ENCODE assay signal across 34 cellular contexts in the genomic region with DNA sequence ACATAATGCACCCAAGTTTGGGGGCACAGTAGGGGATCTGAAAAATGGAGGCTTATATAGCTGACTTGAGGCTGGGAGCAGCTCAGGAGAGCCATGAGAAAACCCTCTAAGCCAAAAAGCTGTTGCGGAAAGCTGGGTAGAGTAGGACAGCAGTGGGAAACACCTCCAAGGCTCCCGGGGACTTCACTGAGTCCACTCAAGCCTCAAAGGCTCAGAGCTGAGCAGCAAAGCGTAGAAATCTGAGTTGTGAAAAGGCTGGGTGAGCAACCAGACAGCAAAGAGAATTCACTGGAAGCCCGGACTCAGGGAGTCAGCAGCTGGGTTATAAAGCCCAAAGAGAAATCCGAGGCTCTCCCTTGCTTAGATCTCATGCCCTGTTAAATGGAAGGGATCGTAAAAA.
DNase-seq lines count a peak whose midpoint lies in the region; ATAC-seq and TF ChIP-seq lines count a peak whose summit lies in the region.
"Had no signal": no experiment of that assay in that cellular context is flagged by ENCODE, and none has a peak within 500 bp of the region (broad histone marks: within the 10 kb centered on the region; RNA-seq: fewer than 3 reads in every experiment).

No MANE protein-coding gene starts in this region.

- H3K4me2 ChIP-seq in DND-41 (ENCODE audit: insufficient read depth, low read length), result no peak overlapping the region
- no peak overlapping the region for H3K4me2 ChIP-seq in mesenchymal stem cell (ENCODE audit: low read length, poor library complexity, severe bottlenecking)
- no peak overlapping the region for H3K4me2 ChIP-seq in neuronal stem cell (ENCODE audit: insufficient read depth, low read length, poor library complexity, severe bottlenecking)
- H3K4me2 ChIP-seq: A549; BLaER1; BLaER1 treated with 17β-estradiol and CSF1 and Interleukin-3, amounts not matched to agents 10 nM and 100 nM had no signal

- ATAC-seq in DND-41 (ENCODE audit: insufficient read depth, low read depth), result no peak
- ATAC-seq in natural killer cell treated with Interleukin-12 subunit alpha and Interleukin-12 subunit beta and Interleukin-15 and Interleukin-18, amount 100 ng/mL, for 72 hours, result no peak
- ATAC-seq: A549; CD8-positive, alpha-beta T cell had no signal

- peak overlapping the region; percentile 28 for H2BK15ac ChIP-seq in mesenchymal stem cell (ENCODE audit: low read depth, poor library complexity, severe bottlenecking)
- H2BK15ac ChIP-seq in neuronal stem cell (ENCODE audit: low read length), result no peak overlapping the region

- H4K8ac ChIP-seq in mesenchymal stem cell (ENCODE audit: low read length), result no peak overlapping the region
- H4K8ac ChIP-seq in neuronal stem cell (ENCODE audit: low read depth, low read length), result no peak overlapping the region

- H4K20me1 ChIP-seq in DND-41 (ENCODE audit: insufficient read depth, low read length), result no peaks in the 10 kb centered on the region
- H4K20me1 ChIP-seq: BLaER1; BLaER1 treated with 17β-estradiol and CSF1 and Interleukin-3, amounts not matched to agents 10 nM and 100 nM had no signal

- 0 out of 2 replicates have a peak overlapping the region, but pooled peaks have one; percentile 27 for H2AFZ ChIP-seq in DND-41 (ENCODE audit: low read depth, low read length)
- H2AFZ ChIP-seq in mesenchymal stem cell (ENCODE audit: low read depth, low read length), result no peak overlapping the region
- peak overlapping the region; percentile 51 for H2AFZ ChIP-seq in neuronal stem cell (ENCODE audit: low read length)

- H3K27ac Mint-ChIP-seq in natural killer cell treated with Interleukin-12 subunit alpha and Interleukin-12 subunit beta and Interleukin-15 and Interleukin-18, amount 100 ng/mL, for 72 hours, result no peak overlapping the region
- H3K27ac Mint-ChIP-seq: B cell; CD14-positive monocyte; CD4-positive, alpha-beta T cell; CD4-positive, CD25-positive, alpha-beta regulatory T cell; CD8-positive, alpha-beta memory T cell; CD8-positive, alpha-beta T cell had no signal

- H3K4ac ChIP-seq in mesenchymal stem cell (ENCODE audit: low read depth in 1 of 2, low read length in 2 of 2), result no peak overlapping the region
- H3K4ac ChIP-seq in neuronal stem cell (ENCODE audit: low read length), result no peak overlapping the region

- no peaks in the 10 kb centered on the region for H3K36me3 Mint-ChIP-seq in natural killer cell treated with Interleukin-12 subunit alpha and Interleukin-12 subunit beta and Interleukin-15 and Interleukin-18, amount 100 ng/mL, for 72 hours
- H3K36me3 Mint-ChIP-seq: CD14-positive monocyte; CD4-positive, alpha-beta memory T cell; CD4-positive, CD25-positive, alpha-beta regulatory T cell; CD8-positive, alpha-beta memory T cell; CD8-positive, alpha-beta T cell had no signal

- H3K79me1 ChIP-seq in mesenchymal stem cell (replicated peaks; ENCODE audit: low read length, poor library complexity, severe bottlenecking) (no peaks in the 10 kb centered on the region), neuronal stem cell (ENCODE audit: low read depth, low read length) (no peaks in the 10 kb centered on the region)

- H3K23ac ChIP-seq in mesenchymal stem cell (ENCODE audit: low read length in 2 of 2) (no peak overlapping the region), neuronal stem cell (ENCODE audit: low read depth, low read length, poor library complexity) (no peak overlapping the region)

- no peak overlapping the region for H3K27ac ChIP-seq in DND-41 (ENCODE audit: low read length)
- no peak overlapping the region for H3K27ac ChIP-seq in mesenchymal stem cell (ENCODE audit: low read length, poor library complexity, severe bottlenecking)
- no peak overlapping the region for H3K27ac ChIP-seq in neuronal stem cell (replicated peaks; ENCODE audit: low read length)
- H3K27ac ChIP-seq in thyroid gland, result peak overlapping the region in 2 of 3 donors; percentile 7 to 16
- H3K27ac ChIP-seq: 22Rv1; A549; BLaER1; BLaER1 treated with 17β-estradiol and CSF1 and Interleukin-3, amounts not matched to agents 10 nM and 100 nM; C4-2B had no signal

- H3K36me3 ChIP-seq in DND-41 (ENCODE audit: insufficient read depth, low read length) (no peaks in the 10 kb centered on the region), mesenchymal stem cell (ENCODE audit: control insufficient read depth in 1 of 2, insufficient read depth in 2 of 2, low read depth in 1 of 2, low read length in 2 of 2) (no peaks in the 10 kb centered on the region), neuronal stem cell (replicated peaks in 1 of 2; ENCODE audit: control insufficient read depth in 2 of 2, insufficient read depth in 2 of 2, low read length in 2 of 2) (no peaks in the 10 kb centered on the region), thyroid gland (no peaks in the 10 kb centered on the region)
- H3K36me3 ChIP-seq: BE2C; BLaER1; BLaER1 treated with 17β-estradiol and CSF1 and Interleukin-3, amounts not matched to agents 10 nM and 100 nM had no signal

- H3K9me3 Mint-ChIP-seq in natural killer cell treated with Interleukin-12 subunit alpha and Interleukin-12 subunit beta and Interleukin-15 and Interleukin-18, amount 100 ng/mL, for 72 hours, result peaks cover 15% of the 10 kb centered on the region
- H3K9me3 Mint-ChIP-seq: CD4-positive, alpha-beta T cell; CD8-positive, alpha-beta T cell had no signal

- TF ChIP-seq POLR2A in thyroid gland (IDR thresholded peaks at IDR 0.05), result no peak

- intact Hi-C loops in thyroid gland (cut with DNase I), result no loop called here

- H3K18ac ChIP-seq in mesenchymal stem cell (ENCODE audit: low read depth in 1 of 2, low read length in 2 of 2), result no peak overlapping the region
- peak overlapping the region; percentile 19 for H3K18ac ChIP-seq in neuronal stem cell (ENCODE audit: low read length)

- DNase-seq in DND-41 (no peak), mesenchymal stem cell (no peak), neuronal stem cell (ENCODE audit: low spot score) (no peak), thyroid gland (peak; percentile 55 to 66), GDM1 (lab: John Stamatoyannopoulos, UW) (no peak)
- no peak for DNase-seq in activated CD8-positive, alpha-beta memory T cell treated with anti-CD3 and anti-CD28 coated beads, Interleukin-2, amount 50 U/mL, for 48 hours
- no peak for DNase-seq in natural killer cell treated with Interleukin-12 subunit alpha and Interleukin-12 subunit beta and Interleukin-15 and Interleukin-18, amount 100 ng/mL, for 72 hours (ENCODE audit: low spot score)
- DNase-seq in stimulated activated naive CD4-positive, alpha-beta T cell treated with Interleukin-2 at 50 U/mL for 16 hours (lab: John Stamatoyannopoulos, UW), result no peak
- DNase-seq: 8988T; ACHN; AML-193; BE2C; C1 segment of cervical spinal cord; Caco-2; Calu3; CD4-positive, alpha-beta T cell; CD4-positive, CD25-positive, alpha-beta regulatory T cell; CD8-positive, alpha-beta memory T cell; CD8-positive, alpha-beta T cell; COR-L47; DMS 273 treated with DMSO at 0.1 percent for 48 hours; DMS153; DMS53; DMS79; DMS79 treated with DMSO at 0.1 percent for 48 hours; EL had no signal

- H3K4me1 ChIP-seq in DND-41 (ENCODE audit: insufficient read depth, low read length), result no peaks in the 10 kb centered on the region
- no peaks in the 10 kb centered on the region for H3K4me1 ChIP-seq in mesenchymal stem cell (ENCODE audit: control insufficient read depth, insufficient read depth, low read depth, low read length)
- H3K4me1 ChIP-seq in neuronal stem cell (ENCODE audit: control insufficient read depth in 2 of 2, insufficient read depth in 1 of 2, low read depth in 1 of 2, low read length in 2 of 2), result no peaks in the 10 kb centered on the region
- peaks cover 6 to 7% of the 10 kb centered on the region in 2 donors for H3K4me1 ChIP-seq in thyroid gland
- H3K4me1 ChIP-seq: A549; BE2C; BLaER1; BLaER1 treated with 17β-estradiol and CSF1 and Interleukin-3, amounts not matched to agents 10 nM and 100 nM; Caco-2 had no signal

- H2AK5ac ChIP-seq in mesenchymal stem cell (ENCODE audit: low read length, severe bottlenecking) (peak overlapping the region; percentile 36), neuronal stem cell (ENCODE audit: low read depth, low read length) (no peak overlapping the region)

- H3K27me3 Mint-ChIP-seq in natural killer cell treated with Interleukin-12 subunit alpha and Interleukin-12 subunit beta and Interleukin-15 and Interleukin-18, amount 100 ng/mL, for 72 hours, result no peaks in the 10 kb centered on the region
- H3K27me3 Mint-ChIP-seq: B cell; CD4-positive, alpha-beta memory T cell; CD4-positive, alpha-beta T cell; CD4-positive, CD25-positive, alpha-beta regulatory T cell; CD8-positive, alpha-beta memory T cell had no signal

- H3K4me1 Mint-ChIP-seq in natural killer cell treated with Interleukin-12 subunit alpha and Interleukin-12 subunit beta and Interleukin-15 and Interleukin-18, amount 100 ng/mL, for 72 hours (ENCODE audit: low read depth in 2 of 2), result no peaks in the 10 kb centered on the region
- H3K4me1 Mint-ChIP-seq: B cell; CD14-positive monocyte; CD4-positive, alpha-beta memory T cell; CD4-positive, CD25-positive, alpha-beta regulatory T cell; CD8-positive, alpha-beta memory T cell had no signal

- H3K14ac ChIP-seq in mesenchymal stem cell (ENCODE audit: low read length in 2 of 2) (no peak overlapping the region), neuronal stem cell (ENCODE audit: low read length) (no peak overlapping the region)

- H4K91ac ChIP-seq in mesenchymal stem cell (ENCODE audit: low read length), result peak overlapping the region; percentile 27
- no peak overlapping the region for H4K91ac ChIP-seq in neuronal stem cell (ENCODE audit: low read depth, low read length, poor library complexity)

- H2BK120ac ChIP-seq in mesenchymal stem cell (ENCODE audit: low read depth, low read length), result peak overlapping the region; percentile 19
- no peak overlapping the region for H2BK120ac ChIP-seq in neuronal stem cell (ENCODE audit: low read depth, low read length)

- no peak overlapping the region for H2BK5ac ChIP-seq in mesenchymal stem cell (ENCODE audit: low read depth, low read length, poor library complexity, severe bottlenecking)
- no peak overlapping the region for H2BK5ac ChIP-seq in neuronal stem cell (ENCODE audit: low read length)

- no peak overlapping the region for H3K4me3 Mint-ChIP-seq in natural killer cell treated with Interleukin-12 subunit alpha and Interleukin-12 subunit beta and Interleukin-15 and Interleukin-18, amount 100 ng/mL, for 72 hours
- H3K4me3 Mint-ChIP-seq: B cell; CD14-positive monocyte; CD4-positive, alpha-beta memory T cell; CD4-positive, alpha-beta T cell; CD4-positive, CD25-positive, alpha-beta regulatory T cell; CD8-positive, alpha-beta memory T cell; CD8-positive, alpha-beta T cell had no signal

- H3K9me3 ChIP-seq in DND-41 (ENCODE audit: insufficient read depth, low read length, severe bottlenecking) (no peaks in the 10 kb centered on the region), mesenchymal stem cell (ENCODE audit: control insufficient read depth, low read length) (peaks cover 7% of the 10 kb centered on the region), neuronal stem cell (replicated peaks in 1 of 2; ENCODE audit: control insufficient read depth in 2 of 2, insufficient read depth in 1 of 2, low read depth in 1 of 2, low read length in 2 of 2) (no peaks in the 10 kb centered on the region), thyroid gland (no peaks in the 10 kb centered on the region)
- H3K9me3 ChIP-seq: A549; BE2C; BLaER1; BLaER1 treated with 17β-estradiol and CSF1 and Interleukin-3, amounts not matched to agents 10 nM and 100 nM; Caco-2 had no signal

- H3K9ac ChIP-seq in DND-41 (ENCODE audit: low read depth, low read length) (no peak overlapping the region), mesenchymal stem cell (ENCODE audit: low read length) (no peak overlapping the region), neuronal stem cell (ENCODE audit: low read depth, low read length, poor library complexity) (no peak overlapping the region)
- H3K9ac ChIP-seq: BLaER1; BLaER1 treated with 17β-estradiol and CSF1 and Interleukin-3, amounts not matched to agents 10 nM and 100 nM had no signal

- WGBS in mesenchymal stem cell, result 93% methylated on average over 4 of the region's 6 CpGs
- no CpG with 5 or more reads among the region's 6 CpGs for WGBS in neuronal stem cell (ENCODE audit: extremely low coverage in 2 of 2, insufficient read length in 2 of 2, insufficient replicate concordance in 1 of 2), 2 donors
- 39 to 46% methylated on average over 6 of the region's 6 CpGs for WGBS in thyroid gland, 2 donors

- H3K4me3 ChIP-seq in DND-41 (ENCODE audit: low read depth in 1 of 2, low read length in 2 of 2) (no peak overlapping the region), mesenchymal stem cell (ENCODE audit: insufficient read depth in 1 of 2, low read depth in 1 of 2, low read length in 2 of 2) (no peak overlapping the region), neuronal stem cell (ENCODE audit: low read length in 2 of 2) (no peak overlapping the region), thyroid gland (replicated peaks in 1 of 3) (no peak overlapping the region)
- H3K4me3 ChIP-seq: A549; BLaER1; BLaER1 treated with 17β-estradiol and CSF1 and Interleukin-3, amounts not matched to agents 10 nM and 100 nM had no signal

- no peaks in the 10 kb centered on the region for H3K27me3 ChIP-seq in DND-41 (ENCODE audit: insufficient read depth, low read length, poor library complexity)
- no peaks in the 10 kb centered on the region for H3K27me3 ChIP-seq in mesenchymal stem cell (ENCODE audit: control insufficient read depth in 1 of 2, insufficient read depth in 1 of 2, low read length in 2 of 2)
- H3K27me3 ChIP-seq in neuronal stem cell (ENCODE audit: control insufficient read depth in 3 of 3, insufficient read depth in 3 of 3, low read depth in 1 of 3, low read length in 3 of 3), result no peaks in the 10 kb centered on the region
- no peaks in the 10 kb centered on the region for H3K27me3 ChIP-seq in thyroid gland
- H3K27me3 ChIP-seq: BE2C; BLaER1; BLaER1 treated with 17β-estradiol and CSF1 and Interleukin-3, amounts not matched to agents 10 nM and 100 nM had no signal

- H2BK12ac ChIP-seq in mesenchymal stem cell (ENCODE audit: low read length in 2 of 2) (peak overlapping the region in 1 of 2 experiments; percentile 31), neuronal stem cell (ENCODE audit: low read length) (no peak overlapping the region)

- H3K79me2 ChIP-seq in DND-41 (ENCODE audit: insufficient read depth, low read length), result no peaks in the 10 kb centered on the region

- TF ChIP-seq CTCF in DND-41 (IDR thresholded peaks at IDR 0.05; ENCODE audit: borderline replicate concordance, extremely low read depth, low read length, poor library complexity, severe bottlenecking) (no peak), thyroid gland (IDR thresholded peaks at IDR 0.05) (no peak)

Comparison
In these comparisons a context has a peak if more than half of its experiments do, and no peak if none do; other contexts are left out.
1. DNase-seq: peak in thyroid gland (2 of 2); none in DND-41 (single experiment), mesenchymal stem cell (single experiment), neuronal stem cell (single experiment), activated CD8-positive, alpha-beta memory T cell treated with anti-CD3 and anti-CD28 coated beads, Interleukin-2, amount 50 U/mL, for 48 hours (single experiment), natural killer cell treated with Interleukin-12 subunit alpha and Interleukin-12 subunit beta and Interleukin-15 and Interleukin-18, amount 100 ng/mL, for 72 hours (single experiment), stimulated activated naive CD4-positive, alpha-beta T cell treated with Interleukin-2 at 50 U/mL for 16 hours (single experiment) and GDM1 (single experiment).
2. H3K27ac ChIP-seq: peak in thyroid gland (2 of 3); none in DND-41 (single experiment), mesenchymal stem cell (single experiment) and neuronal stem cell (single experiment).